ENCODE assay signal across 1 cellular context in genomic region chr15:93036922-93037321, GRCh38.
TF ChIP-seq lines count a peak whose summit lies in the region.

No MANE protein-coding gene starts in this region.

TF ChIP-seq in K562, 482 proteins besides CTCF, POLR2A, EP300 and RAD21 (continued from another document):
- peak; percentile 68 for TF ChIP-seq USF1 (CRISPR knock-in tag; IDR thresholded peaks at IDR 0.05)
- TF ChIP-seq ARID3A (IDR thresholded peaks at IDR 0.05; ENCODE audit: borderline replicate concordance, low read depth, low read length): no peak
- TF ChIP-seq ZSCAN32 (CRISPR knock-in tag; IDR thresholded peaks at IDR 0.05): no peak
- no peak for TF ChIP-seq ZNF143 (CRISPR knock-in tag; IDR thresholded peaks at IDR 0.05)
- no peak for TF ChIP-seq ZNF76 (CRISPR knock-in tag; IDR thresholded peaks at IDR 0.05; ENCODE audit: borderline replicate concordance)
- peak; percentile 61 for TF ChIP-seq MAX (CRISPR knock-in tag; IDR thresholded peaks at IDR 0.05)
- no peak for TF ChIP-seq ZFPM2 (CRISPR knock-in tag; IDR thresholded peaks at IDR 0.05)
- TF ChIP-seq SMARCA4 (IDR thresholded peaks at IDR 0.05): no peak
- TF ChIP-seq FOXJ2 (tag; IDR thresholded peaks at IDR 0.05): no peak
- no peak for TF ChIP-seq RB1 (IDR thresholded peaks at IDR 0.05; ENCODE audit: low read depth)
- peak; percentile 54 for TF ChIP-seq ZNF316 (IDR thresholded peaks at IDR 0.05)
- no peak for TF ChIP-seq ZNF224 (CRISPR knock-in tag; IDR thresholded peaks at IDR 0.05)
- TF ChIP-seq SIN3B (IDR thresholded peaks at IDR 0.05; ENCODE audit: low read depth): no peak
- TF ChIP-seq PREB (CRISPR knock-in tag; IDR thresholded peaks at IDR 0.05): no peak
- TF ChIP-seq MLLT1 (IDR thresholded peaks at IDR 0.05): no peak
- TF ChIP-seq C11orf30 (IDR thresholded peaks at IDR 0.05; ENCODE audit: low read depth): peak; percentile 55; the same call in 1 of the 2 replicates
- TF ChIP-seq FOSL1 (tag; conservative IDR thresholded peaks at IDR 0.05): no peak
- TF ChIP-seq GABPB2 (CRISPR knock-in tag; conservative IDR thresholded peaks at IDR 0.05): no peak
- no peak for TF ChIP-seq MAFK (IDR thresholded peaks at IDR 0.05; ENCODE audit: low read length)
- TF ChIP-seq LCOR (CRISPR knock-in tag; IDR thresholded peaks at IDR 0.05): no peak
- TF ChIP-seq ZNF696 (CRISPR knock-in tag; conservative IDR thresholded peaks at IDR 0.05): no peak
